In the genomic region with DNA sequence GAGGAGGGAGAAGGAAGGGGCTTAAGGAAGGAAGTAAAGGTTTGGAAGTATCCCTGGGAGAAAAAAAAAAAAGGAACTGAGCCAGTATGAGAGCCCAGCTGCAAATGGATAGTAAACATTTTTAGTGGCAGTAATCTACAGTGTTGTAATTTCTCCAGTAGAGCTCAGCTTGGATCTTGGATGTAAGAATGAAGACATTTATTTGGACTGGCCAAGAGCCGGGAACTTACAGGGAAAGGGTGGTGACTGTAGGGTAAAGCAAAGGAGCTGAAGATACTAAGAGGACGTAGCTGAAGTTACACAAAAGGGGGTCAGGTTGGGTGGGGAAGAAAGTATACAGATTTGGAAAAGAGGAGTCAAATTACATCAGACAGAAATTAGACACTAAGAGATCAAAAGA, we compare ENCODE assay signal across 1 cellular context.
TF ChIP-seq lines count a peak whose summit lies in the region.

No MANE protein-coding gene starts in this region.

TF ChIP-seq in IMR-90, 13 proteins besides CTCF, POLR2A, EP300 and RAD21 (continued from another document):
- TF ChIP-seq, protein P1, sequence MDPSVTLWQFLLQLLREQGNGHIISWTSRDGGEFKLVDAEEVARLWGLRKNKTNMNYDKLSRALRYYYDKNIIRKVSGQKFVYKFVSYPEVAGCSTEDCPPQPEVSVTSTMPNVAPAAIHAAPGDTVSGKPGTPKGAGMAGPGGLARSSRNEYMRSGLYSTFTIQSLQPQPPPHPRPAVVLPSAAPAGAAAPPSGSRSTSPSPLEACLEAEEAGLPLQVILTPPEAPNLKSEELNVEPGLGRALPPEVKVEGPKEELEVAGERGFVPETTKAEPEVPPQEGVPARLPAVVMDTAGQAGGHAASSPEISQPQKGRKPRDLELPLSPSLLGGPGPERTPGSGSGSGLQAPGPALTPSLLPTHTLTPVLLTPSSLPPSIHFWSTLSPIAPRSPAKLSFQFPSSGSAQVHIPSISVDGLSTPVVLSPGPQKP (IDR thresholded peaks at IDR 0.05; ENCODE audit: borderline replicate concordance, low read depth, low read length) = no peak
- TF ChIP-seq MAFK (IDR thresholded peaks at IDR 0.05; ENCODE audit: low read depth, low read length) (no peak), RFX5 (IDR thresholded peaks at IDR 0.05; ENCODE audit: low read depth, low read length) (no peak), NFE2L2 (IDR thresholded peaks at IDR 0.05; ENCODE audit: low read depth, low read length) (no peak), MXI1 (IDR thresholded peaks at IDR 0.05; ENCODE audit: borderline replicate concordance, low read depth, low read length) (no peak), BHLHE40 (IDR thresholded peaks at IDR 0.05; ENCODE audit: low read depth, low read length) (no peak), SMC3 (IDR thresholded peaks at IDR 0.05; ENCODE audit: low read depth, low read length) (no peak), CHD1 (IDR thresholded peaks at IDR 0.05; ENCODE audit: low read depth, low read length) (no peak), FOS (IDR thresholded peaks at IDR 0.05; ENCODE audit: low read depth, low read length) (no peak), RCOR1 (IDR thresholded peaks at IDR 0.05; ENCODE audit: insufficient replicate concordance, low read length) (no peak)
